Comparison of ENCODE assay signal across 8 cellular contexts in the genomic region with DNA sequence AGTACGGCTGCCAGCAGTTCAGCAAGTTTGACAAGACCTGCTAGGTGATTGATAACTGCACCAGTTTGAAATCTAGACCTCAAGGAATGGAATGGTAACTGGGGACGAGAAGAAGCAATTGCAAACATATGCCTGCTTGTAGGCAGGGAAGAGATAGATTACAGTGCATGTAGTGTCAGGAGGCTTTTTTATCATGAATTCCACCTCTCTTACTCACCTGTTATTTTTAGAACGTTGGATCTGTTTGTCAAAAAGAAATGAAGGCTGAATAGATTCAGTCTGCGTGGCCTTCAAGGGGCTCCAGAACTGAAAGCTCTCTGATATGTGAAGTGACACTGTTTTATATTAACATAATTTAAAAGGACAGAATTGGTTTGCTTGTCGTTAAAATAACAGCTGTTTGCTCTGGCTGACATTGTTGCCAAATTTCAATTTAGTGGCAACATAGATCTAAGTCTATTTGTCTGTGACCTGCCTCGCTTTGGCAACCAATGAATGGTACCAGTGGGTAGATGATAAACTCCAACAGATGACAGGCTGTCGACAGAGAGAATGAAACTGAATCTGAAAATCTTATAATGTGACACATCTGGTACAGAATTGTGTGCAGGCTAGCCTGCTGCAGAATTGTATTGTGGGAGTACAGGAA.
A peak's percentile ranks its signal among the peaks of the same experiment; 100 is the strongest.
DNase-seq lines count a peak whose midpoint lies in the region; ATAC-seq and TF ChIP-seq lines count a peak whose summit lies in the region.

No MANE protein-coding gene starts in this region.

- H3K27me3 ChIP-seq in vagina = no peaks in the 10 kb centered on the region

- TF ChIP-seq CTCF in GM10248 (IDR thresholded peaks at IDR 0.05; ENCODE audit: control extremely low read depth, extremely low read depth, low read depth, missing control alignments) = no peak
- no peak for TF ChIP-seq CTCF in cardiac fibroblast (IDR thresholded peaks at IDR 0.05; ENCODE audit: low read depth, low read length)
- TF ChIP-seq CTCF in nephron (IDR thresholded peaks at IDR 0.05; ENCODE audit: unreplicated experiment in 3 of 3) = no peak
- no peak for TF ChIP-seq CTCF in vagina (IDR thresholded peaks at IDR 0.05)

- no peaks in the 10 kb centered on the region for H3K36me3 Mint-ChIP-seq in nephron (ENCODE audit: low read depth)

- peaks cover 30% of the 10 kb centered on the region for H3K4me1 Mint-ChIP-seq in nephron

- POLR2A ChIA-PET in GM10248 (lab: Yijun Ruan, JAX) = no interaction called here

- H3K4me1 ChIP-seq in vagina = peaks cover 10% of the 10 kb centered on the region

- no peaks in the 10 kb centered on the region for H3K9me3 ChIP-seq in vagina

- H3K27ac ChIP-seq in vagina = no peak overlapping the region

- H3K27me3 Mint-ChIP-seq in nephron (ENCODE audit: low read depth) = no peaks in the 10 kb centered on the region

- DNase-seq in GM10248 (ENCODE audit: extremely low spot score) = peak; percentile 45
- DNase-seq in cardiac fibroblast (ENCODE audit: low read depth in 2 of 2) = peak; percentile 39 to 56
- DNase-seq in vagina (ENCODE audit: extremely low spot score in 2 of 2) = no peak
- no peak for DNase-seq in effector CD8-positive, alpha-beta T cell (lab: John Stamatoyannopoulos, UW)
- no peak for DNase-seq in DMS53 (lab: John Stamatoyannopoulos, UW)

- H3K36me3 ChIP-seq in vagina = no peaks in the 10 kb centered on the region

- H3K4me3 Mint-ChIP-seq in nephron = peak overlapping the region in 2 of 3 experiments; percentile 17 to 32

- intact Hi-C loops in vagina (cut with DNase I) = no loop called here

- H3K27ac Mint-ChIP-seq in nephron = peak overlapping the region; percentile 26 to 70 (median 50)

- H3K4me3 ChIP-seq in cardiac fibroblast (replicated peaks in 1 of 2; ENCODE audit: low read depth in 2 of 2, low read length in 2 of 2) = no peak overlapping the region
- H3K4me3 ChIP-seq in vagina = no peak overlapping the region

- ATAC-seq in GM21360 (IDR thresholded peaks at IDR 0.05; ENCODE audit: unreplicated experiment) (peak; percentile 98), HG03558 (IDR thresholded peaks at IDR 0.05; ENCODE audit: extremely low read depth, unreplicated experiment) (peak; percentile 99)

- H3K9me3 Mint-ChIP-seq in nephron = no peaks in the 10 kb centered on the region

- CTCF ChIA-PET in GM10248 (lab: Yijun Ruan, JAX) = interaction anchor here (1.2 to 1.5 kb wide), 2 partner anchors 19 to 38 kb away, joined by 3 to 5 read pairs; no protein-coding TSS in a partner anchor

- TF ChIP-seq POLR2A in vagina (IDR thresholded peaks at IDR 0.05) = no peak

Comparison
In these comparisons a context has a peak if more than half of its experiments do, and no peak if none do; other contexts are left out.
1. DNase-seq: peak in GM10248 (single experiment) and cardiac fibroblast (2 of 2); none in vagina (0 of 2), effector CD8-positive, alpha-beta T cell (single experiment) and DMS53 (single experiment).